Comparison of ENCODE assay signal across 17 cellular contexts in genomic region chr18:8217041-8217564, GRCh38.
"Had no signal": no experiment of that assay in that cellular context is flagged by ENCODE, and none has a peak within 500 bp of the region (broad histone marks: within the 10 kb centered on the region; RNA-seq: fewer than 3 reads in every experiment).

No MANE protein-coding gene starts in this region.

- H3K9me3 Mint-ChIP-seq: activated CD4-positive, alpha-beta T cell treated with anti-CD3 and anti-CD28 coated beads, Interleukin-2, amount 10 ng/mL, durations not matched to agents 7 days and 5 days; nephron; T-helper 2 cell treated with Interferon-gamma antibody and Interleukin-4, amounts not matched to agents 5 μg/mL and 100 μg/mL, for 36 hours had no signal

- H3K4me3 Mint-ChIP-seq: activated CD4-positive, alpha-beta T cell treated with anti-CD3 and anti-CD28 coated beads, Interleukin-2, amount 10 ng/mL, durations not matched to agents 7 days and 5 days; activated T-cell treated with anti-CD3 and anti-CD28 coated beads, Interleukin-2, amount 50 U/mL, for 72 hours; nephron; T-helper 2 cell treated with Interferon-gamma antibody and Interleukin-4, amounts not matched to agents 5 μg/mL and 100 μg/mL, for 36 hours had no signal

- DNase-seq: activated CD4-positive, alpha-beta T cell treated with anti-CD3 and anti-CD28 coated beads, Interleukin-2, amount 10 ng/mL, durations not matched to agents 7 days and 5 days; activated CD8-positive, alpha-beta memory T cell treated with anti-CD3 and anti-CD28 coated beads, Interleukin-2, amount 50 U/mL, for 48 hours; activated gamma-delta T cell; activated T-cell treated with anti-CD3 and anti-CD28 coated beads, Interleukin-2, amount 50 U/mL, for 72 hours; amniotic stem cell; brain microvascular endothelial cell; cerebellar nuclear complex; pancreas; stimulated activated CD4-positive, alpha-beta T cell treated with anti-CD3 and anti-CD28 coated beads, Interleukin-2, amount 100 ng/mL, for 48 hours; stimulated activated naive CD4-positive, alpha-beta T cell; substantia nigra had no signal

- H3K27ac Mint-ChIP-seq: activated CD4-positive, alpha-beta T cell treated with anti-CD3 and anti-CD28 coated beads, Interleukin-2, amount 10 ng/mL, durations not matched to agents 7 days and 5 days; activated naive CD4-positive, alpha-beta T cell treated with anti-CD3 and anti-CD28 coated beads, Interleukin-2, amount 50 U/mL, for 72 hours; activated T-cell treated with anti-CD3 and anti-CD28 coated beads, Interleukin-2, amount 50 U/mL, for 72 hours; nephron; T-helper 2 cell treated with Interferon-gamma antibody and Interleukin-4, amounts not matched to agents 5 μg/mL and 100 μg/mL, for 36 hours had no signal

- ATAC-seq: activated naive CD4-positive, alpha-beta T cell treated with anti-CD3 and anti-CD28 coated beads, Interleukin-2, amount 50 U/mL, for 72 hours; activated T-cell treated with anti-CD3 and anti-CD28 coated beads, Interleukin-2, amount 50 U/mL, for 72 hours; pancreas had no signal

- H3K27me3 Mint-ChIP-seq: activated CD4-positive, alpha-beta T cell treated with anti-CD3 and anti-CD28 coated beads, Interleukin-2, amount 10 ng/mL, durations not matched to agents 7 days and 5 days had no signal

- H3K27ac ChIP-seq: brain microvascular endothelial cell, hepatocyte, pancreas, tibial nerve, vagina had no signal

- H3K9me3 ChIP-seq: pancreas, tibial nerve, vagina had no signal

- H3K4me3 ChIP-seq: hepatocyte, pancreas, tibial nerve, vagina had no signal

- H3K27me3 ChIP-seq: brain microvascular endothelial cell, hepatocyte, pancreas, tibial nerve, vagina had no signal

- H3K36me3 Mint-ChIP-seq: activated naive CD4-positive, alpha-beta T cell treated with anti-CD3 and anti-CD28 coated beads, Interleukin-2, amount 50 U/mL, for 72 hours had no signal

- H3K36me3 ChIP-seq: brain microvascular endothelial cell, pancreas, tibial nerve, vagina had no signal

- H3K4me1 Mint-ChIP-seq: activated CD4-positive, alpha-beta T cell treated with anti-CD3 and anti-CD28 coated beads, Interleukin-2, amount 10 ng/mL, durations not matched to agents 7 days and 5 days had no signal

- H3K4me1 ChIP-seq: pancreas, tibial nerve, vagina had no signal
